ENCODE assay signal across 1 cellular context in genomic region chr5:165525268-165525667, GRCh38.
TF ChIP-seq lines count a peak whose summit lies in the region.

No MANE protein-coding gene starts in this region.

TF ChIP-seq in SK-N-SH treated with all-trans-retinoic acid at 6 μM for 48 hours, 23 proteins besides CTCF, POLR2A, EP300 and RAD21 (continued from another document):
- no peak for TF ChIP-seq TSHZ2 (CRISPR knock-in tag; IDR thresholded peaks at IDR 0.05)
